In the genomic region with DNA sequence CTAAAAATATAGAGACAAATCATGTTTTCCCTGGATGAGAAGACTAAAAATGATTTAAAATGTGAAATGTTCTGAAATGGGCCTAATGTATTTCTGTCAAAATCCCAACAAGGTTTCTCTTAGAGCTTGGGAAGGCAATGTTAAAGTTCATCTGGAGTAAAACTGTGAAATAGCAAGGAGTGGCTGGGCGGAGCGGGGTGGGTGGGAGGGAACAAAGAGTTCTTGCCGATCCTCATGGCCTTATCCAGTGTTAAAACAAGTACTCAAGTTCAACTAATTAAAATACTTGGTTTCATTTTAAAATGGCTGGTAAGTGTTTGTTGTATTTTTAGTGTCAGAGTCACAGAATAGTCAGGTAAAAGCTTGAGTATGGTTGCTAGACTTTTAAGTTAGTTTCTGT, we compare ENCODE assay signal across 16 cellular contexts.
"Had no signal": no experiment of that assay in that cellular context is flagged by ENCODE, and none has a peak within 500 bp of the region (broad histone marks: within the 10 kb centered on the region; RNA-seq: fewer than 3 reads in every experiment).

No MANE protein-coding gene starts in this region.

- H3K4me1 ChIP-seq: ascending aorta, colonic mucosa, sigmoid colon had no signal

- H3K27ac ChIP-seq: ascending aorta, colonic mucosa, gastroesophageal sphincter, heart right ventricle, sigmoid colon, tibial artery had no signal

- H3K9me3 ChIP-seq: ascending aorta, colonic mucosa, gastroesophageal sphincter, heart right ventricle, sigmoid colon, tibial artery had no signal

- DNase-seq: activated CD4-positive, alpha-beta T cell treated with anti-CD3 and anti-CD28 coated beads, Interleukin-2, amount 50 U/mL, for 4 hours; activated gamma-delta T cell; activated T-cell treated with anti-CD3 and anti-CD28 coated beads, Interleukin-2, amount 50 U/mL, for 72 hours; colonic mucosa; heart right ventricle; immature natural killer cell; kidney glomerular epithelial cell; mesendoderm; nephron progenitor cell; nucleus accumbens; sigmoid colon; stimulated activated naive CD8-positive, alpha-beta T cell treated with anti-CD3 and anti-CD28 coated beads, Interleukin-15, Interleukin-2, amounts not matched to agents 100 U/mL and 50 U/mL, for 24 hours; substantia nigra; tibial artery had no signal

- ATAC-seq: activated T-cell treated with anti-CD3 and anti-CD28 coated beads, Interleukin-2, amount 50 U/mL, for 72 hours; gastroesophageal sphincter; heart right ventricle; stimulated activated naive CD8-positive, alpha-beta T cell treated with anti-CD3 and anti-CD28 coated beads, Interleukin-15, Interleukin-2, amounts not matched to agents 100 U/mL and 50 U/mL, for 24 hours had no signal

- H3K27me3 ChIP-seq: ascending aorta, colonic mucosa, gastroesophageal sphincter, sigmoid colon, tibial artery had no signal

- H3K4me3 ChIP-seq: ascending aorta, colonic mucosa, gastroesophageal sphincter, heart right ventricle, sigmoid colon, tibial artery had no signal

- H3K36me3 ChIP-seq: colonic mucosa, heart right ventricle, sigmoid colon had no signal
